In the genomic region with DNA sequence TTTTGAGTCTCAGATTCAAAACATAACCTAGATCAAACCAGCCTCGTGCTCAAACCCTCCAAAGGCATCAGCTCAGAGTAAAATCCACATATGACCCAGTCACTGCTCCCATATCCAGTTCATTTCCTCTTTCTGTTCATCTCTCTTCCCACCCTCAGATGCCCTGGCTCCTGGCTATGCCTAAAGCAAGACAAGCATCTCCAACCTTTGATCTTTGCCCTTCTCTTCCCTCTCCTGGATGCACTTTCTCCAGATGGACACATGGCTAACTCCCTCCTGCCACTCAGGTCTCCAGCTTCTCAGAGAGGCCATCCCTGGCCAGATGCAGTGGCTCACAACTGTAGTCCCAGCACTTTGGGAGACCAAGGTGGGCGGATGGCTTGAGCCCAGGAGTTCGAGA, we compare ENCODE assay signal across 23 cellular contexts. TPM values are rescaled to one million over a fixed set of nuclear protein-coding genes. Genes with fewer than 3 reads are reported as not detected.
"Had no signal": no experiment of that assay in that cellular context is flagged by ENCODE, and none has a peak within 500 bp of the region (broad histone marks: within the 10 kb centered on the region; RNA-seq: fewer than 3 reads in every experiment).

No MANE protein-coding gene starts in this region.

- H3K4me2 ChIP-seq: hepatocyte had no signal

- H3K4me3 ChIP-seq: dorsolateral prefrontal cortex, gastrocnemius medialis, heart left ventricle, hepatocyte, left lung, prostate gland, right atrium auricular region, thoracic aorta, tibial nerve, upper lobe of right lung, uterus had no signal

- H3K27me3 ChIP-seq: dorsolateral prefrontal cortex, gastrocnemius medialis, heart left ventricle, hepatocyte, left lung, right atrium auricular region, tibial nerve, upper lobe of right lung, uterus had no signal

- H3K27ac ChIP-seq: dorsolateral prefrontal cortex, gastrocnemius medialis, heart left ventricle, hepatocyte, left lung, prostate gland, right atrium auricular region, thoracic aorta, tibial nerve, upper lobe of right lung, uterus had no signal

- H3K9me3 ChIP-seq: gastrocnemius medialis, heart left ventricle, left lung, prostate gland, right atrium auricular region, thoracic aorta, tibial nerve, upper lobe of right lung, uterus had no signal

- FAIRE-seq: colon, kidney had no signal

- ATAC-seq: gastrocnemius medialis; heart left ventricle; left lung; naive thymus-derived CD8-positive, alpha-beta T cell; sciatic nerve; stimulated activated naive B cell treated with anti-CD40 and anti-IgM and Interleukin-4, amounts not matched to agents 10 μg/mL and 1 μg/mL and 100 μg/mL, for 72 hours; upper lobe of right lung had no signal

- H2AFZ ChIP-seq: hepatocyte had no signal

- H3K4me1 ChIP-seq: gastrocnemius medialis, left lung, right atrium auricular region, tibial nerve, upper lobe of right lung, uterus had no signal

- H3K79me2 ChIP-seq: hepatocyte had no signal

- H3K36me3 ChIP-seq: gastrocnemius medialis, heart left ventricle, left lung, prostate gland, right atrium auricular region, thoracic aorta, tibial nerve, upper lobe of right lung, uterus had no signal

- DNase-seq: dorsolateral prefrontal cortex; effector CD4-positive, alpha-beta T cell; gastrocnemius medialis; heart left ventricle; kidney; left lung; mesendoderm; midbrain; naive thymus-derived CD8-positive, alpha-beta T cell; nephron progenitor cell; nucleus accumbens; stimulated activated CD4-positive, alpha-beta T cell treated with anti-CD3 and anti-CD28 coated beads, Interleukin-15, amount 100 ng/mL, for 24 hours; stimulated activated CD4-positive, alpha-beta T cell treated with anti-CD3 and anti-CD28 coated beads, Interleukin-2, amount 100 ng/mL, for 48 hours; stimulated activated naive B cell treated with anti-CD40 and anti-IgM and Interleukin-4, amounts not matched to agents 10 μg/mL and 1 μg/mL and 100 μg/mL, for 72 hours; upper lobe of right lung; uterus had no signal

RNA-seq across cellular contexts. Expression of gene CREB3L1, which starts 14.3 kb away (rescaled TPM):
- total RNA-seq: naive thymus-derived CD8-positive, alpha-beta T cell had no signal
- polyA plus RNA-seq: naive thymus-derived CD8-positive, alpha-beta T cell had no signal
